In the genomic region with DNA sequence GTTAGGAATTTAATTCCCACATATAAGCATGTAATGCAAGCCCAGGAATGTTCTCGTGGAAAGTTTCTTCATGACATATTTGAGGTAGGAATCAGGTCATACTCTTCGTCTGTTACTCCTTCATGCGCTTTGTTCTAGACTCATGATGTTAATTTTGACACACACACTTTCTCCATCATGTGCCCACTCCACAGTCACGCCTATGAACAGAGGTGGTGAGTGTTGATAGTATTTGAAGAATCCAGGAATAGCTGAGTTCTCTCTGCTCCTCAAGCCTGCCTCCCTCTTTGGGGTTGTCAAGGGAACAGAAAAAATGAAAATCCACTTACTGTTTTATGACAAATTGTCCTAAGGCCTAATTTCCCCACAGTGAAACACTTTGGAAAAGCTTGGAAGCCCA, we compare ENCODE assay signal across 17 cellular contexts.
A peak's percentile ranks its signal among the peaks of the same experiment; 100 is the strongest.
DNase-seq lines count a peak whose midpoint lies in the region; ATAC-seq, FAIRE-seq and TF ChIP-seq lines count a peak whose summit lies in the region.
"Had no signal": no experiment of that assay in that cellular context is flagged by ENCODE, and none has a peak within 500 bp of the region (broad histone marks: within the 10 kb centered on the region; RNA-seq: fewer than 3 reads in every experiment).

No MANE protein-coding gene starts in this region.

- no peak for ATAC-seq in IMR-90 (ENCODE audit: low read depth)
- no peak for ATAC-seq in GM19324 (IDR thresholded peaks at IDR 0.05; ENCODE audit: low FRiP score, unreplicated experiment)

- H2BK120ac ChIP-seq in IMR-90 (ENCODE audit: low read depth, low read length) = no peak overlapping the region

- WGBS in IMR-90 (ENCODE audit: extremely low coverage in 2 of 2, insufficient read length in 1 of 2), 2 experiments = no CpG with 5 or more reads among the region's 4 CpGs

- no peak for DNase-seq in IMR-90
- DNase-seq in bronchial epithelial cell (ENCODE audit: low read depth) = no peak
- peak; percentile 5 for DNase-seq in kidney tubule cell (ENCODE audit: low spot score)
- DNase-seq in putamen (ENCODE audit: low spot score) = peak; percentile 17
- DNase-seq in HuH-7 (ENCODE audit: low spot score) = no peak
- DNase-seq in NCI-H345 treated with DMSO at 0.1 percent for 48 hours (lab: John Stamatoyannopoulos, UW; ENCODE audit: unreplicated experiment) = no peak
- DNase-seq: C1 segment of cervical spinal cord; Calu3; CD4-positive, alpha-beta T cell; DMS 273 treated with DMSO at 0.1 percent for 48 hours; DMS79 had no signal

- H4K5ac ChIP-seq in IMR-90 (ENCODE audit: low read depth, low read length) = no peak overlapping the region

- H3K27ac ChIP-seq in IMR-90 (ENCODE audit: insufficient read depth, low read length) = no peak overlapping the region

- no peak overlapping the region for H4K91ac ChIP-seq in IMR-90 (ENCODE audit: insufficient read depth, low read depth, low read length)

- peaks cover 4% of the 10 kb centered on the region; the same call in 1 of the 2 replicates for H3K9me1 ChIP-seq in IMR-90 (ENCODE audit: insufficient read depth, low read length)

- in situ Hi-C loops in IMR-90 (cut with MboI; ENCODE audit: low sequenced_read_pairs) = no loop called here

- H3K4me1 ChIP-seq in IMR-90 (ENCODE audit: control insufficient read depth, insufficient read depth, low read length) = peaks cover 5% of the 10 kb centered on the region
- H3K4me1 ChIP-seq: HAP-1 had no signal

- no peak overlapping the region for H3K4me2 ChIP-seq in IMR-90 (ENCODE audit: low read depth, low read length)

- no peak overlapping the region for H4K8ac ChIP-seq in IMR-90 (ENCODE audit: low read depth in 2 of 2, low read length in 2 of 2)

- FAIRE-seq in bronchial epithelial cell (lab: Jason Lieb, UNC) = peak; percentile 7
- FAIRE-seq: A204.1, GM12891, H1, HTR-8/SVneo had no signal

- POLR2A ChIA-PET in IMR-90 (lab: Charles Lee; ENCODE audit: unreplicated experiment) = no interaction called here

- H3K56ac ChIP-seq in IMR-90 (ENCODE audit: extremely low read depth, insufficient read depth, low read length) = no peak overlapping the region

- BruUV-seq in IMR-90 (replicated peaks; lab: Mats Ljungman, UMichigan) = no TSS peak

- no peaks in the 10 kb centered on the region for H4K20me1 ChIP-seq in IMR-90 (ENCODE audit: insufficient read depth, low read length)

- H3K14ac ChIP-seq in IMR-90 (replicated peaks; ENCODE audit: low read depth, low read length) = peak overlapping the region; percentile 16

- H2AK5ac ChIP-seq in IMR-90 (ENCODE audit: low read depth, low read length) = no peak overlapping the region

- no peak overlapping the region for H2AFZ ChIP-seq in IMR-90 (replicated peaks; ENCODE audit: low read length, poor library complexity)

- no peak overlapping the region for H3K9ac ChIP-seq in IMR-90 (ENCODE audit: low read depth, low read length)

- TF ChIP-seq CTCF in IMR-90 (conservative IDR thresholded peaks at IDR 0.05; ENCODE audit: low read depth, low read length) (no peak), bronchial epithelial cell (IDR thresholded peaks at IDR 0.05; ENCODE audit: insufficient read depth, low read length, severe bottlenecking) (no peak)

- no peaks in the 10 kb centered on the region for H3K27me3 ChIP-seq in IMR-90 (ENCODE audit: control insufficient read depth, insufficient read depth, low read length)
- no peaks in the 10 kb centered on the region for H3K27me3 ChIP-seq in bronchial epithelial cell (ENCODE audit: control insufficient read depth, insufficient read depth, low read length)

- H3K9me3 ChIP-seq in IMR-90 (ENCODE audit: control insufficient read depth, insufficient read depth, low read length) = no peaks in the 10 kb centered on the region
- H3K9me3 ChIP-seq: HAP-1 had no signal

- H3K36me3 ChIP-seq in IMR-90 (ENCODE audit: control insufficient read depth, insufficient read depth, low read length) (no peaks in the 10 kb centered on the region), bronchial epithelial cell (ENCODE audit: control insufficient read depth, insufficient read depth, low read length) (no peaks in the 10 kb centered on the region)
- H3K36me3 ChIP-seq: HAP-1 had no signal

- no peak for TF ChIP-seq RAD21 in IMR-90 (IDR thresholded peaks at IDR 0.05; ENCODE audit: low read length)

- TF ChIP-seq POLR2A in IMR-90 (IDR thresholded peaks at IDR 0.05; ENCODE audit: low read depth, low read length) = no peak

- H3K4me3 ChIP-seq in IMR-90 (ENCODE audit: insufficient read depth, low read depth, low read length) (no peak overlapping the region), bronchial epithelial cell (ENCODE audit: low read depth, low read length) (no peak overlapping the region)
- H3K4me3 ChIP-seq: HAP-1 had no signal

- H2BK5ac ChIP-seq in IMR-90 (ENCODE audit: low read depth, low read length, poor library complexity, severe bottlenecking) = no peak overlapping the region

- H2BK20ac ChIP-seq in IMR-90 (ENCODE audit: low read depth, low read length) = no peak overlapping the region

- H3K18ac ChIP-seq in IMR-90 (ENCODE audit: low read depth, low read length) = no peak overlapping the region; the same call in 1 of the 2 replicates

- 0 out of 4 replicates have a peak, but pooled peaks cover 0 to 3% of the 10 kb centered on the region in 2 experiments for H3K79me1 ChIP-seq in IMR-90 (ENCODE audit: low read depth in 1 of 2, low read length in 2 of 2)

- dilution Hi-C loops in IMR-90 (cut with HindIII; ENCODE audit: low sequenced_read_pairs, unreplicated experiment) = no loop called here

- no peak overlapping the region for H3K23ac ChIP-seq in IMR-90 (ENCODE audit: low read depth, low read length)

- CTCF ChIA-PET in IMR-90 (lab: Yijun Ruan, JAX) = no interaction called here

- H3K4ac ChIP-seq in IMR-90 (ENCODE audit: low read depth, low read length) = no peak overlapping the region; the same call in 1 of the 2 replicates

- H2BK15ac ChIP-seq in IMR-90 (ENCODE audit: low read depth, low read length) = peak overlapping the region; percentile 49; the same call in 1 of the 3 replicates

- H2AK9ac ChIP-seq in IMR-90 (replicated peaks; ENCODE audit: low read depth, low read length, poor library complexity) = no peak overlapping the region

- intact Hi-C loops in IMR-90 (cut with micrococcal nuclease) = no loop called here

TF ChIP-seq in IMR-90, 13 proteins besides CTCF, POLR2A, EP300 and RAD21:
- TF ChIP-seq, protein P1, sequence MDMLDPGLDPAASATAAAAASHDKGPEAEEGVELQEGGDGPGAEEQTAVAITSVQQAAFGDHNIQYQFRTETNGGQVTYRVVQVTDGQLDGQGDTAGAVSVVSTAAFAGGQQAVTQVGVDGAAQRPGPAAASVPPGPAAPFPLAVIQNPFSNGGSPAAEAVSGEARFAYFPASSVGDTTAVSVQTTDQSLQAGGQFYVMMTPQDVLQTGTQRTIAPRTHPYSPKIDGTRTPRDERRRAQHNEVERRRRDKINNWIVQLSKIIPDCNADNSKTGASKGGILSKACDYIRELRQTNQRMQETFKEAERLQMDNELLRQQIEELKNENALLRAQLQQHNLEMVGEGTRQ (IDR thresholded peaks at IDR 0.05; ENCODE audit: low read depth, low read length) = no peak
- TF ChIP-seq RFX5 (IDR thresholded peaks at IDR 0.05; ENCODE audit: low read depth, low read length) = no peak
- no peak for TF ChIP-seq BHLHE40 (IDR thresholded peaks at IDR 0.05; ENCODE audit: low read depth, low read length)
- no peak for TF ChIP-seq RCOR1 (IDR thresholded peaks at IDR 0.05; ENCODE audit: insufficient replicate concordance, low read length)
- TF ChIP-seq MAZ (IDR thresholded peaks at IDR 0.05; ENCODE audit: borderline replicate concordance, low read depth, low read length) = no peak
- TF ChIP-seq CEBPB (IDR thresholded peaks at IDR 0.05; ENCODE audit: low read depth, low read length) = no peak
- no peak for TF ChIP-seq MXI1 (IDR thresholded peaks at IDR 0.05; ENCODE audit: borderline replicate concordance, low read depth, low read length)
- TF ChIP-seq NFE2L2 (IDR thresholded peaks at IDR 0.05; ENCODE audit: low read depth, low read length) = no peak
- TF ChIP-seq SMC3 (IDR thresholded peaks at IDR 0.05; ENCODE audit: low read depth, low read length) = no peak
- TF ChIP-seq MAFK (IDR thresholded peaks at IDR 0.05; ENCODE audit: low read depth, low read length) = no peak
- TF ChIP-seq FOS (IDR thresholded peaks at IDR 0.05; ENCODE audit: low read depth, low read length) = no peak
- TF ChIP-seq, protein P2, sequence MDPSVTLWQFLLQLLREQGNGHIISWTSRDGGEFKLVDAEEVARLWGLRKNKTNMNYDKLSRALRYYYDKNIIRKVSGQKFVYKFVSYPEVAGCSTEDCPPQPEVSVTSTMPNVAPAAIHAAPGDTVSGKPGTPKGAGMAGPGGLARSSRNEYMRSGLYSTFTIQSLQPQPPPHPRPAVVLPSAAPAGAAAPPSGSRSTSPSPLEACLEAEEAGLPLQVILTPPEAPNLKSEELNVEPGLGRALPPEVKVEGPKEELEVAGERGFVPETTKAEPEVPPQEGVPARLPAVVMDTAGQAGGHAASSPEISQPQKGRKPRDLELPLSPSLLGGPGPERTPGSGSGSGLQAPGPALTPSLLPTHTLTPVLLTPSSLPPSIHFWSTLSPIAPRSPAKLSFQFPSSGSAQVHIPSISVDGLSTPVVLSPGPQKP (IDR thresholded peaks at IDR 0.05; ENCODE audit: borderline replicate concordance, low read depth, low read length) = no peak
- TF ChIP-seq CHD1 (IDR thresholded peaks at IDR 0.05; ENCODE audit: low read depth, low read length) = no peak
TF ChIP-seq in IMR-90: peak in this region for 0.

Comparison
In these comparisons a context has a peak if more than half of its experiments do, and no peak if none do; other contexts are left out.
1. DNase-seq: peak in kidney tubule cell (single experiment) and putamen (single experiment); none in IMR-90 (single experiment), bronchial epithelial cell (single experiment), HuH-7 (single experiment) and NCI-H345 treated with DMSO at 0.1 percent for 48 hours (single experiment).